Comparison of ENCODE assay signal across 19 cellular contexts in genomic region chr12:82124711-82125110, GRCh38.
DNase-seq lines count a peak whose midpoint lies in the region; TF ChIP-seq lines count a peak whose summit lies in the region.
"Had no signal": no experiment of that assay in that cellular context is flagged by ENCODE, and none has a peak within 500 bp of the region (broad histone marks: within the 10 kb centered on the region; RNA-seq: fewer than 3 reads in every experiment).

No MANE protein-coding gene starts in this region.

- peak; percentile 20 for DNase-seq in DMS53 (lab: John Stamatoyannopoulos, UW)
- no peak for DNase-seq in DMS53 treated with DMSO at 0.1 percent for 48 hours (lab: John Stamatoyannopoulos, UW; ENCODE audit: unreplicated experiment)
- DNase-seq in astrocyte of the hippocampus (ENCODE audit: low read depth, low spot score), result peak; percentile 83
- peak; percentile 0 to 3 for DNase-seq in foreskin fibroblast
- DNase-seq in stromal cell of bone marrow (ENCODE audit: low read depth), result peak; percentile 90
- no peak for DNase-seq in C1 segment of cervical spinal cord (lab: John Stamatoyannopoulos, UW)
- no peak for DNase-seq in COR-L47 (lab: John Stamatoyannopoulos, UW)
- no peak for DNase-seq in left ventricle myocardium inferior
- DNase-seq: activated CD8-positive, alpha-beta T cell treated with anti-CD3 and anti-CD28 coated beads, Interleukin-2, amount 10 ng/mL, durations not matched to agents 7 days and 5 days; CD8-positive, alpha-beta T cell; effector CD4-positive, alpha-beta T cell; islet precursor cell; midbrain; NCI-H1436 treated with DMSO at 0.1 percent for 48 hours; NCI-H345; stomach had no signal

- H3K27ac ChIP-seq in left ventricle myocardium inferior (replicated peaks), result no peak overlapping the region
- H3K27ac ChIP-seq: 22Rv1, stomach had no signal

- TF ChIP-seq CTCF in foreskin fibroblast (IDR thresholded peaks at IDR 0.05; ENCODE audit: low read depth, low read length), result no peak
- no peak for TF ChIP-seq CTCF in left ventricle myocardium inferior (IDR thresholded peaks at IDR 0.05; ENCODE audit: borderline replicate concordance)

- peaks cover 23% of the 10 kb centered on the region for H3K9me3 ChIP-seq in left ventricle myocardium inferior (replicated peaks)

- H3K4me3 ChIP-seq in foreskin fibroblast (ENCODE audit: low read depth in 1 of 2, low read length in 2 of 2) (no peak overlapping the region), left ventricle myocardium inferior (no peak overlapping the region)
- H3K4me3 ChIP-seq: GM12878, K562, stomach had no signal

- H3K4me1 ChIP-seq in left ventricle myocardium inferior, result no peaks in the 10 kb centered on the region

- no peaks in the 10 kb centered on the region for H3K27me3 ChIP-seq in left ventricle myocardium inferior (ENCODE audit: low read depth)
- H3K27me3 ChIP-seq: stomach had no signal

- no peaks in the 10 kb centered on the region for H3K36me3 ChIP-seq in left ventricle myocardium inferior
- H3K36me3 ChIP-seq: stomach had no signal

- intact Hi-C loops in left ventricle myocardium inferior (cut with micrococcal nuclease), result no loop called here

Comparison
In these comparisons a context has a peak if more than half of its experiments do, and no peak if none do; other contexts are left out.
1. DNase-seq: peak in DMS53 (single experiment), astrocyte of the hippocampus (single experiment), foreskin fibroblast (2 of 2) and stromal cell of bone marrow (single experiment); none in DMS53 treated with DMSO at 0.1 percent for 48 hours (single experiment), C1 segment of cervical spinal cord (0 of 14), COR-L47 (single experiment) and left ventricle myocardium inferior (single experiment).